Comparison of ENCODE assay signal across 19 cellular contexts in the genomic region with DNA sequence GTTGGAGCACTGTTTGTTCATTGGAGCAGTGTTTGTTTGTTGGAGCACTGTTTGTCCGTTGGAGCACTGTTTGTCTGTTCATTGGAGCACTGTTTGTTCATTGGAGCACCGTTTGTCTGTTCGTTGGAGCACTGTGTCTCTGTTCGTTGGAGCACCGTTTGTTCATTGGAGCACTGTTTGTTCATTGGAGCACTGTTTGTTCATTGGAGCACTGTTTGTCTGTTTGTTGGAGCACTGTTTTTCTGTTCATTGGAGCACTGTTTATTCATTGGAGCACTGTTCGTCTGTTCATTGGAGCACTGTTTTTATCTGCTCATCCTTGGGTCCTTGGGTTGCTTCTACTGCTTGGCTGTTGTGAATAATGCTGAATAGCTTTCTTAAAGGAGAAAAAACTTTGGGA.
DNase-seq lines count a peak whose midpoint lies in the region; ATAC-seq, FAIRE-seq and TF ChIP-seq lines count a peak whose summit lies in the region.
"Had no signal": no experiment of that assay in that cellular context is flagged by ENCODE, and none has a peak within 500 bp of the region (broad histone marks: within the 10 kb centered on the region; RNA-seq: fewer than 3 reads in every experiment).

No MANE protein-coding gene starts in this region.

- no peak for TF ChIP-seq RAD21 in HepG2 (CRISPR knock-in tag; IDR thresholded peaks at IDR 0.05)

- no peak for TF ChIP-seq EP300 in HepG2 (IDR thresholded peaks at IDR 0.05; ENCODE audit: low read depth in 2 of 2, low read length in 2 of 2)
- TF ChIP-seq EP300 in HepG2 (CRISPR knock-in tag; IDR thresholded peaks at IDR 0.05; ENCODE audit: borderline replicate concordance), result no peak

- 76% methylated on average over 6 of the region's 6 CpGs for WGBS in HepG2 (ENCODE audit: low lambda C conversion rate)
- WGBS in right lobe of liver (ENCODE audit: insufficient coverage, low coverage, low lambda C conversion rate, missing lambda C conversion rate), result 61% methylated on average over 6 of the region's 6 CpGs
- 79 to 88% methylated on average over 6 of the region's 6 CpGs for WGBS in testis, 2 donors

- peaks cover 46% of the 10 kb centered on the region for H3K4me1 ChIP-seq in HepG2 (ENCODE audit: insufficient read depth, low read length)
- H3K4me1 ChIP-seq in right lobe of liver, result no peaks in the 10 kb centered on the region
- H3K4me1 ChIP-seq in DOHH2 (ENCODE audit: control insufficient read depth, low read length), result peaks cover 10% of the 10 kb centered on the region
- no peaks in the 10 kb centered on the region for H3K4me1 ChIP-seq in testis
- H3K4me1 ChIP-seq: A549; BLaER1 treated with 17β-estradiol and CSF1 and Interleukin-3, amounts not matched to agents 10 nM and 100 nM; Caco-2 had no signal

- no peaks in the 10 kb centered on the region for H3K9me2 ChIP-seq in DOHH2 (replicated peaks; ENCODE audit: control insufficient read depth, low read length)

- no peak overlapping the region for H3K9ac ChIP-seq in HepG2 (ENCODE audit: insufficient read depth, low read depth, low read length)
- H3K9ac ChIP-seq: BLaER1 treated with 17β-estradiol and CSF1 and Interleukin-3, amounts not matched to agents 10 nM and 100 nM had no signal

- H2AFZ ChIP-seq in HepG2 (ENCODE audit: low read length), result no peak overlapping the region

- DNase-seq in HepG2 (ENCODE audit: low spot score) (no peak), right lobe of liver (no peak), testis (no peak)
- DNase-seq in central memory CD4-positive, alpha-beta T cell, result no peak
- DNase-seq: AML-193; Caco-2; Calu3; CD4-positive, alpha-beta T cell; CD8-positive, alpha-beta T cell; DMS79 treated with DMSO at 0.1 percent for 48 hours; EL; GDM1 had no signal

- POLR2A ChIA-PET in HepG2 (lab: Yijun Ruan, JAX), result no interaction called here

- H3K4me2 ChIP-seq in HepG2 (ENCODE audit: low read depth, low read length), result no peak overlapping the region
- H3K4me2 ChIP-seq in DOHH2 (ENCODE audit: low read length), result 0 out of 2 replicates have a peak overlapping the region, but pooled peaks have one; percentile 14
- H3K4me2 ChIP-seq: A549; BLaER1 treated with 17β-estradiol and CSF1 and Interleukin-3, amounts not matched to agents 10 nM and 100 nM had no signal

- in situ Hi-C loops in HepG2 (cut with HindIII; ENCODE audit: extremely low pct_ligation_motif_present, low pct_unique_long_range_greater_than_20kb), result loop anchor here (25.0 kb wide), 1 partner anchor 815 kb away; no protein-coding TSS in a partner anchor

- H3K9me3 ChIP-seq in HepG2 (ENCODE audit: low read length), result no peaks in the 10 kb centered on the region
- H3K9me3 ChIP-seq in right lobe of liver, result no peaks in the 10 kb centered on the region
- H3K9me3 ChIP-seq in DOHH2 (ENCODE audit: control insufficient read depth, insufficient read depth, low read length), result no peaks in the 10 kb centered on the region
- no peaks in the 10 kb centered on the region for H3K9me3 ChIP-seq in testis
- H3K9me3 ChIP-seq: Caco-2 had no signal

- intact Hi-C loops in HepG2 (cut with micrococcal nuclease; ENCODE audit: unreplicated experiment) (no loop called here), right lobe of liver (cut with DNase I) (no loop called here), testis (cut with DNase I; ENCODE audit: low total_unique reads) (no loop called here)

- H3K27me3 ChIP-seq in HepG2 (ENCODE audit: control insufficient read depth in 1 of 2, insufficient read depth in 2 of 2, low read length in 2 of 2) (no peaks in the 10 kb centered on the region), right lobe of liver (no peaks in the 10 kb centered on the region), DOHH2 (ENCODE audit: control insufficient read depth, low read length) (no peaks in the 10 kb centered on the region), testis (no peaks in the 10 kb centered on the region)
- H3K27me3 ChIP-seq: BLaER1 treated with 17β-estradiol and CSF1 and Interleukin-3, amounts not matched to agents 10 nM and 100 nM had no signal

- TF ChIP-seq CTCF in HepG2 (CRISPR knock-in tag; IDR thresholded peaks at IDR 0.05), result no peak
- no peak for TF ChIP-seq CTCF in right lobe of liver (IDR thresholded peaks at IDR 0.05)
- no peak for TF ChIP-seq CTCF in DOHH2 (IDR thresholded peaks at IDR 0.05; ENCODE audit: low read depth, low read length, poor library complexity, severe bottlenecking)
- no peak for TF ChIP-seq CTCF in testis (IDR thresholded peaks at IDR 0.05)

- H4K20me1 ChIP-seq in HepG2 (ENCODE audit: insufficient read depth, low read length) (no peaks in the 10 kb centered on the region), DOHH2 (ENCODE audit: control insufficient read depth, insufficient read depth, low read depth, low read length) (no peaks in the 10 kb centered on the region)

- CTCF ChIA-PET in HepG2 (lab: Yijun Ruan, JAX; ENCODE audit: low intra/inter-chr PET ratio, low total read pairs), result no interaction called here

- H3K36me3 ChIP-seq in HepG2 (replicated peaks in 1 of 2; ENCODE audit: control insufficient read depth in 1 of 2, insufficient read depth in 2 of 2, low read length in 2 of 2), result no peaks in the 10 kb centered on the region; a peak in 1 of 5 replicates
- H3K36me3 ChIP-seq in right lobe of liver, result no peaks in the 10 kb centered on the region
- peaks cover 5% of the 10 kb centered on the region; the same call in 1 of the 2 replicates for H3K36me3 ChIP-seq in DOHH2 (ENCODE audit: control insufficient read depth, low read length)
- H3K36me3 ChIP-seq in testis (ENCODE audit: low read depth, missing control alignments), result no peaks in the 10 kb centered on the region

- no peaks in the 10 kb centered on the region for H3F3A ChIP-seq in DOHH2 (ENCODE audit: control insufficient read depth, insufficient read depth)

- no peak for TF ChIP-seq POLR2A in HepG2 (IDR thresholded peaks at IDR 0.05; ENCODE audit: insufficient read depth in 1 of 2, low read depth in 2 of 2, low read length in 2 of 2)
- no peak for TF ChIP-seq POLR2A in right lobe of liver (IDR thresholded peaks at IDR 0.05)
- no peak for TF ChIP-seq POLR2A in testis (IDR thresholded peaks at IDR 0.05)

- H3K79me2 ChIP-seq in HepG2 (ENCODE audit: insufficient read depth, low read length), result no peaks in the 10 kb centered on the region
- no peaks in the 10 kb centered on the region for H3K79me2 ChIP-seq in DOHH2 (ENCODE audit: control insufficient read depth, low read length)

- ATAC-seq in HepG2, result no peak
- ATAC-seq in right lobe of liver, result no peak
- ATAC-seq: A549; CD8-positive, alpha-beta T cell; GM12878 had no signal

- H3K27ac ChIP-seq in HepG2 (ENCODE audit: extremely low read length, insufficient read depth, low read length), result no peak overlapping the region
- H3K27ac ChIP-seq in right lobe of liver, result no peak overlapping the region
- no peak overlapping the region for H3K27ac ChIP-seq in DOHH2 (ENCODE audit: low read depth, low read length)
- H3K27ac ChIP-seq in testis, result no peak overlapping the region
- H3K27ac ChIP-seq: A549; BLaER1 treated with 17β-estradiol and CSF1 and Interleukin-3, amounts not matched to agents 10 nM and 100 nM; C4-2B had no signal

- no TSS peak for BruUV-seq in HepG2 (replicated peaks; lab: Mats Ljungman, UMichigan)

- FAIRE-seq in HepG2 (lab: Jason Lieb, UNC), result no peak
- FAIRE-seq: A549, GM12878, GM12892, GM18507 had no signal

- H3K4me3 ChIP-seq in HepG2 (replicated peaks in 1 of 3; ENCODE audit: insufficient read depth in 1 of 3, low read depth in 2 of 3, low read length in 3 of 3) (no peak overlapping the region), right lobe of liver (no peak overlapping the region), DOHH2 (ENCODE audit: low read length) (no peak overlapping the region), testis (no peak overlapping the region)
- H3K4me3 ChIP-seq: A549; BLaER1 treated with 17β-estradiol and CSF1 and Interleukin-3, amounts not matched to agents 10 nM and 100 nM; GM12878 had no signal

TF ChIP-seq in HepG2, 621 proteins besides CTCF, POLR2A, EP300 and RAD21 (continues in another document):
- TF ChIP-seq, protein P1, sequence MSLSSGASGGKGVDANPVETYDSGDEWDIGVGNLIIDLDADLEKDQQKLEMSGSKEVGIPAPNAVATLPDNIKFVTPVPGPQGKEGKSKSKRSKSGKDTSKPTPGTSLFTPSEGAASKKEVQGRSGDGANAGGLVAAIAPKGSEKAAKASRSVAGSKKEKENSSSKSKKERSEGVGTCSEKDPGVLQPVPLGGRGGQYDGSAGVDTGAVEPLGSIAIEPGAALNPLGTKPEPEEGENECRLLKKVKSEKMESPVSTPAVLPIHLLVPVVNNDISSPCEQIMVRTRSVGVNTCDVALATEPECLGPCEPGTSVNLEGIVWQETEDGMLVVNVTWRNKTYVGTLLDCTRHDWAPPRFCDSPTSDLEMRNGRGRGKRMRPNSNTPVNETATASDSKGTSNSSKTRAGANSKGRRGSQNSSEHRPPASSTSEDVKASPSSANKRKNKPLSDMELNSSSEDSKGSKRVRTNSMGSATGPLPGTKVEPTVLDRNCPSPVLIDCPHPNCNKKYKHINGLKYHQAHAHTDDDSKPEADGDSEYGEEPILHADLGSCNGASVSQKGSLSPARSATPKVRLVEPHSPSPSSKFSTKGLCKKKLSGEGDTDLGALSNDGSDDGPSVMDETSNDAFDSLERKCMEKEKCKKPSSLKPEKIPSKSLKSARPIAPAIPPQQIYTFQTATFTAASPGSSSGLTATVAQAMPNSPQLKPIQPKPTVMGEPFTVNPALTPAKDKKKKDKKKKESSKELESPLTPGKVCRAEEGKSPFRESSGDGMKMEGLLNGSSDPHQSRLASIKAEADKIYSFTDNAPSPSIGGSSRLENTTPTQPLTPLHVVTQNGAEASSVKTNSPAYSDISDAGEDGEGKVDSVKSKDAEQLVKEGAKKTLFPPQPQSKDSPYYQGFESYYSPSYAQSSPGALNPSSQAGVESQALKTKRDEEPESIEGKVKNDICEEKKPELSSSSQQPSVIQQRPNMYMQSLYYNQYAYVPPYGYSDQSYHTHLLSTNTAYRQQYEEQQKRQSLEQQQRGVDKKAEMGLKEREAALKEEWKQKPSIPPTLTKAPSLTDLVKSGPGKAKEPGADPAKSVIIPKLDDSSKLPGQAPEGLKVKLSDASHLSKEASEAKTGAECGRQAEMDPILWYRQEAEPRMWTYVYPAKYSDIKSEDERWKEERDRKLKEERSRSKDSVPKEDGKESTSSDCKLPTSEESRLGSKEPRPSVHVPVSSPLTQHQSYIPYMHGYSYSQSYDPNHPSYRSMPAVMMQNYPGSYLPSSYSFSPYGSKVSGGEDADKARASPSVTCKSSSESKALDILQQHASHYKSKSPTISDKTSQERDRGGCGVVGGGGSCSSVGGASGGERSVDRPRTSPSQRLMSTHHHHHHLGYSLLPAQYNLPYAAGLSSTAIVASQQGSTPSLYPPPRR (CRISPR knock-in tag; IDR thresholded peaks at IDR 0.05; ENCODE audit: borderline replicate concordance), result no peak
- no peak for TF ChIP-seq ZNF30 (CRISPR knock-in tag; IDR thresholded peaks at IDR 0.05)
